ENCODE assay signal across 2 cellular contexts in the genomic region with DNA sequence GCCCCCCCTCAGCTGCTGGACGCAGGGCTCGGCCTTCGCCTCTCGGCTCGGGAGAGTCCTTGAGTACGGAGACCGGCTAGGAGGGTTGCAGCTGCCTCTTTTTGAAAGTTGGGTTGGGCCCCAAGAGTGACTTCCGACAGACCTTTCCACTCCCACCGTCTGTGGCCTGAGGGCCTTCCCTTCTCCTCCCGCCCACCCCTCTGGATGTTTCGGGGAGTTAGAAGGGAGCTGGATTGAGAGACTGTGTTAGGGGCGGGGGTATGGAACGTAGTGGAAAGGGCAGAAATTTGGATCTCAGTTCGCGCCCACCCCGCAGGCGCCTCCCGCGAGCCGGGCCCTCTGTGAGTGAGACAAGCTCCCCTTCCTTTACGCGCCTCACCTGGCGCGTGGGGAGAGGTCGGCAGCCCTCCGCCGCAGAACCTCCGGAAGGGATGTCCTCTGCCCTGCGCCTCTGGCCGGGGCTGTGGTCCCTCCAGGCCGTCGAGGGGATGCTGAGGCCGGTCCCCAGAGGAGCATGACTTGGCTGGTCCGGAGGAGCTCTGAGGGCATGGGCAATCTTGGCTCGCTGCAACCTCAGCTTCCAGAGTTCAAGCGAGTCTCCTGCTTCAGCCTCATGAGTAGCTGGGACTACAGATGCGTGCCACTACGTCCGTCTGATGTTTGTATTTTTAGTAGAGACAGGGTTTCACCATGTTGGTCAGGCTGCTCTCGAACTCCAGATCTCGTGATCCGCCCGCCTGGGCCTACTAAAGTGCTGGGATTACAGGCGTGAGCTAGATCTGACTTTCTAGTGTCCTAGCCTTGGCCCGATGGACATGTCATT.
TF ChIP-seq lines count a peak whose summit lies in the region.

No MANE protein-coding gene starts in this region.

TF ChIP-seq in SK-N-SH, 30 proteins besides CTCF, POLR2A, EP300 and RAD21 (continued from another document):
- TF ChIP-seq, protein P1, sequence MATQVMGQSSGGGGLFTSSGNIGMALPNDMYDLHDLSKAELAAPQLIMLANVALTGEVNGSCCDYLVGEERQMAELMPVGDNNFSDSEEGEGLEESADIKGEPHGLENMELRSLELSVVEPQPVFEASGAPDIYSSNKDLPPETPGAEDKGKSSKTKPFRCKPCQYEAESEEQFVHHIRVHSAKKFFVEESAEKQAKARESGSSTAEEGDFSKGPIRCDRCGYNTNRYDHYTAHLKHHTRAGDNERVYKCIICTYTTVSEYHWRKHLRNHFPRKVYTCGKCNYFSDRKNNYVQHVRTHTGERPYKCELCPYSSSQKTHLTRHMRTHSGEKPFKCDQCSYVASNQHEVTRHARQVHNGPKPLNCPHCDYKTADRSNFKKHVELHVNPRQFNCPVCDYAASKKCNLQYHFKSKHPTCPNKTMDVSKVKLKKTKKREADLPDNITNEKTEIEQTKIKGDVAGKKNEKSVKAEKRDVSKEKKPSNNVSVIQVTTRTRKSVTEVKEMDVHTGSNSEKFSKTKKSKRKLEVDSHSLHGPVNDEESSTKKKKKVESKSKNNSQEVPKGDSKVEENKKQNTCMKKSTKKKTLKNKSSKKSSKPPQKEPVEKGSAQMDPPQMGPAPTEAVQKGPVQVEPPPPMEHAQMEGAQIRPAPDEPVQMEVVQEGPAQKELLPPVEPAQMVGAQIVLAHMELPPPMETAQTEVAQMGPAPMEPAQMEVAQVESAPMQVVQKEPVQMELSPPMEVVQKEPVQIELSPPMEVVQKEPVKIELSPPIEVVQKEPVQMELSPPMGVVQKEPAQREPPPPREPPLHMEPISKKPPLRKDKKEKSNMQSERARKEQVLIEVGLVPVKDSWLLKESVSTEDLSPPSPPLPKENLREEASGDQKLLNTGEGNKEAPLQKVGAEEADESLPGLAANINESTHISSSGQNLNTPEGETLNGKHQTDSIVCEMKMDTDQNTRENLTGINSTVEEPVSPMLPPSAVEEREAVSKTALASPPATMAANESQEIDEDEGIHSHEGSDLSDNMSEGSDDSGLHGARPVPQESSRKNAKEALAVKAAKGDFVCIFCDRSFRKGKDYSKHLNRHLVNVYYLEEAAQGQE (IDR thresholded peaks at IDR 0.05; ENCODE audit: low read depth, low read length): no peak
- TF ChIP-seq FOSL2 (IDR thresholded peaks at IDR 0.05; ENCODE audit: borderline replicate concordance, low read depth): no peak

TF ChIP-seq in SK-N-SH treated with all-trans-retinoic acid at 6 μM for 48 hours, 23 proteins besides CTCF, POLR2A, EP300 and RAD21 (continued from another document):
- TF ChIP-seq, protein P2, sequence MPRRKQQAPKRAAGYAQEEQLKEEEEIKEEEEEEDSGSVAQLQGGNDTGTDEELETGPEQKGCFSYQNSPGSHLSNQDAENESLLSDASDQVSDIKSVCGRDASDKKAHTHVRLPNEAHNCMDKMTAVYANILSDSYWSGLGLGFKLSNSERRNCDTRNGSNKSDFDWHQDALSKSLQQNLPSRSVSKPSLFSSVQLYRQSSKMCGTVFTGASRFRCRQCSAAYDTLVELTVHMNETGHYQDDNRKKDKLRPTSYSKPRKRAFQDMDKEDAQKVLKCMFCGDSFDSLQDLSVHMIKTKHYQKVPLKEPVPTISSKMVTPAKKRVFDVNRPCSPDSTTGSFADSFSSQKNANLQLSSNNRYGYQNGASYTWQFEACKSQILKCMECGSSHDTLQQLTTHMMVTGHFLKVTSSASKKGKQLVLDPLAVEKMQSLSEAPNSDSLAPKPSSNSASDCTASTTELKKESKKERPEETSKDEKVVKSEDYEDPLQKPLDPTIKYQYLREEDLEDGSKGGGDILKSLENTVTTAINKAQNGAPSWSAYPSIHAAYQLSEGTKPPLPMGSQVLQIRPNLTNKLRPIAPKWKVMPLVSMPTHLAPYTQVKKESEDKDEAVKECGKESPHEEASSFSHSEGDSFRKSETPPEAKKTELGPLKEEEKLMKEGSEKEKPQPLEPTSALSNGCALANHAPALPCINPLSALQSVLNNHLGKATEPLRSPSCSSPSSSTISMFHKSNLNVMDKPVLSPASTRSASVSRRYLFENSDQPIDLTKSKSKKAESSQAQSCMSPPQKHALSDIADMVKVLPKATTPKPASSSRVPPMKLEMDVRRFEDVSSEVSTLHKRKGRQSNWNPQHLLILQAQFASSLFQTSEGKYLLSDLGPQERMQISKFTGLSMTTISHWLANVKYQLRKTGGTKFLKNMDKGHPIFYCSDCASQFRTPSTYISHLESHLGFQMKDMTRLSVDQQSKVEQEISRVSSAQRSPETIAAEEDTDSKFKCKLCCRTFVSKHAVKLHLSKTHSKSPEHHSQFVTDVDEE (CRISPR knock-in tag; IDR thresholded peaks at IDR 0.05): no peak
- TF ChIP-seq, protein P3, sequence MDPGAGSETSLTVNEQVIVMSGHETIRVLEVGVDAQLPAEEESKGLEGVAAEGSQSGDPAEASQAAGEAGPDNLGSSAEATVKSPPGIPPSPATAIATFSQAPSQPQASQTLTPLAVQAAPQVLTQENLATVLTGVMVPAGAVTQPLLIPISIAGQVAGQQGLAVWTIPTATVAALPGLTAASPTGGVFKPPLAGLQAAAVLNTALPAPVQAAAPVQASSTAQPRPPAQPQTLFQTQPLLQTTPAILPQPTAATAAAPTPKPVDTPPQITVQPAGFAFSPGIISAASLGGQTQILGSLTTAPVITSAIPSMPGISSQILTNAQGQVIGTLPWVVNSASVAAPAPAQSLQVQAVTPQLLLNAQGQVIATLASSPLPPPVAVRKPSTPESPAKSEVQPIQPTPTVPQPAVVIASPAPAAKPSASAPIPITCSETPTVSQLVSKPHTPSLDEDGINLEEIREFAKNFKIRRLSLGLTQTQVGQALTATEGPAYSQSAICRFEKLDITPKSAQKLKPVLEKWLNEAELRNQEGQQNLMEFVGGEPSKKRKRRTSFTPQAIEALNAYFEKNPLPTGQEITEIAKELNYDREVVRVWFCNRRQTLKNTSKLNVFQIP (CRISPR knock-in tag; IDR thresholded peaks at IDR 0.05; ENCODE audit: borderline replicate concordance, low read depth): no peak
- TF ChIP-seq ZNF565 (CRISPR knock-in tag; conservative IDR thresholded peaks at IDR 0.05; ENCODE audit: low read depth) (no peak), CSDC2 (CRISPR knock-in tag; IDR thresholded peaks at IDR 0.05) (no peak), ZNF70 (CRISPR knock-in tag; IDR thresholded peaks at IDR 0.05) (no peak), BACH2 (CRISPR knock-in tag; IDR thresholded peaks at IDR 0.05; ENCODE audit: borderline replicate concordance) (no peak), ZFP30 (CRISPR knock-in tag; IDR thresholded peaks at IDR 0.05) (no peak), TCF4 (CRISPR knock-in tag; IDR thresholded peaks at IDR 0.05; ENCODE audit: borderline replicate concordance) (no peak), ZNF8 (CRISPR knock-in tag; IDR thresholded peaks at IDR 0.05) (no peak), ESRRG (CRISPR knock-in tag; IDR thresholded peaks at IDR 0.05) (no peak), OSR1 (CRISPR knock-in tag; IDR thresholded peaks at IDR 0.05) (no peak), ZC3H10 (CRISPR knock-in tag; IDR thresholded peaks at IDR 0.05) (no peak), ISL1 (CRISPR knock-in tag; IDR thresholded peaks at IDR 0.05) (no peak)
- TF ChIP-seq, protein P4, sequence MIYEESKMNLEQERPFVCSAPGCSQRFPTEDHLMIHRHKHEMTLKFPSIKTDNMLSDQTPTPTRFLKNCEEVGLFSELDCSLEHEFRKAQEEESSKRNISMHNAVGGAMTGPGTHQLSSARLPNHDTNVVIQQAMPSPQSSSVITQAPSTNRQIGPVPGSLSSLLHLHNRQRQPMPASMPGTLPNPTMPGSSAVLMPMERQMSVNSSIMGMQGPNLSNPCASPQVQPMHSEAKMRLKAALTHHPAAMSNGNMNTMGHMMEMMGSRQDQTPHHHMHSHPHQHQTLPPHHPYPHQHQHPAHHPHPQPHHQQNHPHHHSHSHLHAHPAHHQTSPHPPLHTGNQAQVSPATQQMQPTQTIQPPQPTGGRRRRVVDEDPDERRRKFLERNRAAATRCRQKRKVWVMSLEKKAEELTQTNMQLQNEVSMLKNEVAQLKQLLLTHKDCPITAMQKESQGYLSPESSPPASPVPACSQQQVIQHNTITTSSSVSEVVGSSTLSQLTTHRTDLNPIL (CRISPR knock-in tag; IDR thresholded peaks at IDR 0.05; ENCODE audit: low read depth): no peak
- TF ChIP-seq, protein P5, sequence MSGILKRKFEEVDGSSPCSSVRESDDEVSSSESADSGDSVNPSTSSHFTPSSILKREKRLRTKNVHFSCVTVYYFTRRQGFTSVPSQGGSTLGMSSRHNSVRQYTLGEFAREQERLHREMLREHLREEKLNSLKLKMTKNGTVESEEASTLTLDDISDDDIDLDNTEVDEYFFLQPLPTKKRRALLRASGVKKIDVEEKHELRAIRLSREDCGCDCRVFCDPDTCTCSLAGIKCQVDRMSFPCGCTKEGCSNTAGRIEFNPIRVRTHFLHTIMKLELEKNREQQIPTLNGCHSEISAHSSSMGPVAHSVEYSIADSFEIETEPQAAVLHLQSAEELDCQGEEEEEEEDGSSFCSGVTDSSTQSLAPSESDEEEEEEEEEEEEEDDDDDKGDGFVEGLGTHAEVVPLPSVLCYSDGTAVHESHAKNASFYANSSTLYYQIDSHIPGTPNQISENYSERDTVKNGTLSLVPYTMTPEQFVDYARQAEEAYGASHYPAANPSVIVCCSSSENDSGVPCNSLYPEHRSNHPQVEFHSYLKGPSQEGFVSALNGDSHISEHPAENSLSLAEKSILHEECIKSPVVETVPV (CRISPR knock-in tag; IDR thresholded peaks at IDR 0.05): no peak
TF ChIP-seq in SK-N-SH treated with all-trans-retinoic acid at 6 μM for 48 hours: peak in this region for 0.
